Comparison of ENCODE assay signal across 14 cellular contexts in genomic region chr2:16081316-16082200, GRCh38.
DNase-seq lines count a peak whose midpoint lies in the region; ATAC-seq and TF ChIP-seq lines count a peak whose summit lies in the region.
"Had no signal": no experiment of that assay in that cellular context is flagged by ENCODE, and none has a peak within 500 bp of the region (broad histone marks: within the 10 kb centered on the region; RNA-seq: fewer than 3 reads in every experiment).

No MANE protein-coding gene starts in this region.

- H3K36me3 ChIP-seq in neuronal stem cell (replicated peaks in 1 of 2; ENCODE audit: control insufficient read depth in 2 of 2, insufficient read depth in 2 of 2, low read length in 2 of 2) (no peaks in the 10 kb centered on the region), ascending aorta (no peaks in the 10 kb centered on the region)
- H3K36me3 ChIP-seq: HAP-1 had no signal

- no peaks in the 10 kb centered on the region for H3K79me1 ChIP-seq in neuronal stem cell (ENCODE audit: low read depth, low read length)

- no peak overlapping the region for H3K4me2 ChIP-seq in neuronal stem cell (ENCODE audit: insufficient read depth, low read length, poor library complexity, severe bottlenecking)
- H3K4me2 ChIP-seq: A549, GM23338 had no signal

- H4K91ac ChIP-seq in neuronal stem cell (ENCODE audit: low read depth, low read length, poor library complexity): no peak overlapping the region

- peak; percentile 48 for DNase-seq in NCI-H2107 (lab: John Stamatoyannopoulos, UW)
- DNase-seq in SK-N-DZ (ENCODE audit: low spot score): peak; percentile 97
- DNase-seq in inferior parietal cortex (ENCODE audit: extremely low spot score): peak; percentile 24
- DNase-seq in neuronal stem cell (ENCODE audit: low spot score): no peak
- DNase-seq in ascending aorta (ENCODE audit: low spot score in 2 of 2): no peak
- no peak for DNase-seq in DMS79 (lab: John Stamatoyannopoulos, UW)
- DNase-seq: CD8-positive, alpha-beta T cell; COR-L47; IMR-90; KBM-7 had no signal

- intact Hi-C loops in ascending aorta (cut with DNase I): no loop called here

- ATAC-seq in HG03565 (IDR thresholded peaks at IDR 0.05; ENCODE audit: unreplicated experiment): no peak
- ATAC-seq: A549; CD8-positive, alpha-beta T cell; GM23338 had no signal

- H2BK12ac ChIP-seq in neuronal stem cell (ENCODE audit: low read length): no peak overlapping the region

- no peak overlapping the region for H4K8ac ChIP-seq in neuronal stem cell (ENCODE audit: low read depth, low read length)

- H2BK15ac ChIP-seq in neuronal stem cell (ENCODE audit: low read length): no peak overlapping the region

- peak overlapping the region; percentile 8 for H2BK5ac ChIP-seq in neuronal stem cell (ENCODE audit: low read length)

- H3K14ac ChIP-seq in neuronal stem cell (ENCODE audit: low read length): no peak overlapping the region

- no peaks in the 10 kb centered on the region for H3K27me3 ChIP-seq in neuronal stem cell (ENCODE audit: control insufficient read depth in 3 of 3, insufficient read depth in 3 of 3, low read depth in 1 of 3, low read length in 3 of 3)
- no peaks in the 10 kb centered on the region for H3K27me3 ChIP-seq in ascending aorta

- WGBS in neuronal stem cell (ENCODE audit: extremely low coverage in 2 of 2, insufficient read length in 2 of 2, insufficient replicate concordance in 1 of 2), 2 donors: no CpG with 5 or more reads among the region's 7 CpGs

- H3K4ac ChIP-seq in neuronal stem cell (ENCODE audit: low read length): no peak overlapping the region

- no peak overlapping the region for H3K23ac ChIP-seq in neuronal stem cell (ENCODE audit: low read depth, low read length, poor library complexity)

- H2AFZ ChIP-seq in neuronal stem cell (ENCODE audit: low read length): no peak overlapping the region
- H2AFZ ChIP-seq: GM23338 had no signal

- H3K9me3 ChIP-seq in neuronal stem cell (replicated peaks in 1 of 2; ENCODE audit: control insufficient read depth in 2 of 2, insufficient read depth in 1 of 2, low read depth in 1 of 2, low read length in 2 of 2): peaks cover 0 to 7% of the 10 kb centered on the region in 2 donors
- no peaks in the 10 kb centered on the region for H3K9me3 ChIP-seq in ascending aorta
- H3K9me3 ChIP-seq: A549, HAP-1 had no signal

- H3K9ac ChIP-seq in neuronal stem cell (ENCODE audit: low read depth, low read length, poor library complexity): no peak overlapping the region

- no peak overlapping the region for H3K27ac ChIP-seq in neuronal stem cell (replicated peaks; ENCODE audit: low read length)
- no peak overlapping the region for H3K27ac ChIP-seq in ascending aorta
- H3K27ac ChIP-seq: A549 had no signal

- H3K4me1 ChIP-seq in neuronal stem cell (ENCODE audit: control insufficient read depth in 2 of 2, insufficient read depth in 1 of 2, low read depth in 1 of 2, low read length in 2 of 2) (peaks cover 16 to 32% of the 10 kb centered on the region in 2 donors), ascending aorta (no peaks in the 10 kb centered on the region)
- H3K4me1 ChIP-seq: A549, HAP-1 had no signal

- no peak for TF ChIP-seq CTCF in ascending aorta (IDR thresholded peaks at IDR 0.05)

- H3K4me3 ChIP-seq in neuronal stem cell (ENCODE audit: low read length in 2 of 2): no peak overlapping the region
- H3K4me3 ChIP-seq in ascending aorta: no peak overlapping the region
- H3K4me3 ChIP-seq: A549, GM23338, HAP-1 had no signal

- peak overlapping the region; percentile 22 for H2AK5ac ChIP-seq in neuronal stem cell (ENCODE audit: low read depth, low read length)

- no peak overlapping the region for H2BK120ac ChIP-seq in neuronal stem cell (ENCODE audit: low read depth, low read length)

- peak overlapping the region; percentile 55 for H3K18ac ChIP-seq in neuronal stem cell (ENCODE audit: low read length)

Comparison
In these comparisons a context has a peak if more than half of its experiments do, and no peak if none do; other contexts are left out.
1. DNase-seq: peak in NCI-H2107 (single experiment), SK-N-DZ (single experiment) and inferior parietal cortex (single experiment); none in neuronal stem cell (single experiment), ascending aorta (0 of 2) and DMS79 (single experiment).